In the genomic region with DNA sequence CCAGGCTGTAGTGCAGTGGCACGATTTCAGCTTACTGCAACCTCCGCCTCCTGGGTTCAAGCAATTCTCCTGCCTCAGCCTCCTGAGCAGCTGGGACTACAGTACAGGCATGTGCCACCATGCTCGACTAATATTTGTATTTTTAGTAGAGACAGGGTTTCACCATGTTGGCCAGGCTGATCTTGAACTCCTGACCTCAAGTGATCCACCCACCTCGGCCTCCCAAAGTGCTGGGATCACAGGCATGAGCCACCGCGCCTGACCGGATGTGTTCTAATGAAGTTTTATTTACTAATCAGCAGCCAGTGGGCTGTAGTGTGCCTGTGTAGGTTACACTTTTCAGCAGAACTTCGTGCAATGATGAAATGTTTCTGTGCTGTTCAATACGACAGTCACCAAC, we compare ENCODE assay signal across 8 cellular contexts. TPM values are rescaled to one million over a fixed set of nuclear protein-coding genes. Genes with fewer than 3 reads are reported as not detected.
DNase-seq lines count a peak whose midpoint lies in the region; ATAC-seq and TF ChIP-seq lines count a peak whose summit lies in the region.
"Not testable (repeated sequence)": the region's sequence is repeated elsewhere in the genome, so short reads cannot be mapped to it uniquely, and the experiment has no call there.

No MANE protein-coding gene starts in this region.

- ATAC-seq in PC-3, left lung, gastrocnemius medialis: not testable (repeated sequence)

- 0 out of 2 replicates have a peak overlapping the region, but pooled peaks have one; percentile 20 for H3K9ac ChIP-seq in PC-3 (ENCODE audit: low read length)

- H3K4me3 Mint-ChIP-seq in activated CD4-positive, alpha-beta memory T cell treated with anti-CD3 and anti-CD28 coated beads for 36 hours = peak overlapping the region; percentile 58

- H3K79me2 ChIP-seq in PC-3 (ENCODE audit: low read length) = peaks cover 18% of the 10 kb centered on the region; the same call in 1 of the 2 replicates

- not testable (repeated sequence) for H3K4me2 ChIP-seq in PC-3 (ENCODE audit: low read length)

- H3K4me1 Mint-ChIP-seq in activated CD4-positive, alpha-beta memory T cell treated with anti-CD3 and anti-CD28 coated beads for 36 hours (ENCODE audit: low read depth) = peaks cover 68% of the 10 kb centered on the region

- not testable (repeated sequence) for TF ChIP-seq CTCF in AG04450 (IDR thresholded peaks at IDR 0.05; ENCODE audit: low read depth, low read length); PC-3 (conservative IDR thresholded peaks at IDR 0.05; ENCODE audit: low read depth, low read length); brain microvascular endothelial cell (IDR thresholded peaks at IDR 0.05; ENCODE audit: low read depth, low read length, missing control alignments); fibroblast of mammary gland (conservative IDR thresholded peaks at IDR 0.05; ENCODE audit: control insufficient read depth, insufficient read depth, low read depth, low read length); left lung (IDR thresholded peaks at IDR 0.05); gastrocnemius medialis (IDR thresholded peaks at IDR 0.05 in 4 of 5, conservative IDR thresholded peaks at IDR 0.05 in 1 of 5); tibial artery (IDR thresholded peaks at IDR 0.05)

- H3K9me3 Mint-ChIP-seq in activated CD4-positive, alpha-beta memory T cell treated with anti-CD3 and anti-CD28 coated beads for 36 hours = not testable (repeated sequence)

- CTCF ChIA-PET in AG04450 (lab: Charles Lee) = interaction anchor here (1.3 kb wide), 1 partner anchor 25 kb away, joined by 3 read pairs; no protein-coding TSS in a partner anchor
- CTCF ChIA-PET in PC-3 (lab: Charles Lee) = interaction anchor here (0.7 kb wide), 1 partner anchor 67 kb away, joined by 3 read pairs; no protein-coding TSS in a partner anchor
- CTCF ChIA-PET in activated CD4-positive, alpha-beta memory T cell treated with anti-CD3 and anti-CD28 coated beads for 36 hours (lab: Charles Lee) = interaction anchor here (1.1 to 2.7 kb wide), 3 partner anchors 26 to 281 kb away, joined by 3 to 20 read pairs (median 4); no protein-coding TSS in a partner anchor

- H3K27ac ChIP-seq in AG04450 (ENCODE audit: low read depth, low read length) (peak overlapping the region; percentile 90), PC-3 (ENCODE audit: low read length) (peak overlapping the region; percentile 79), brain microvascular endothelial cell (peak overlapping the region; percentile 70), left lung (peak overlapping the region; percentile 53 to 81), gastrocnemius medialis (peak overlapping the region; percentile 76 to 86 (median 80)), tibial artery (peak overlapping the region; percentile 59 to 70)

- not testable (repeated sequence) for H3K9me3 ChIP-seq in AG04450 (ENCODE audit: control insufficient read depth, insufficient read depth, low read length); PC-3 (ENCODE audit: low read length); left lung; gastrocnemius medialis; tibial artery

- H3K4me1 ChIP-seq in PC-3 (ENCODE audit: insufficient read depth, low read length) = peaks cover 69% of the 10 kb centered on the region
- H3K4me1 ChIP-seq in left lung = peaks cover 15 to 20% of the 10 kb centered on the region in 2 donors
- H3K4me1 ChIP-seq in gastrocnemius medialis = peaks cover 42 to 69% of the 10 kb centered on the region in 2 donors
- peaks cover 0 to 94% (median 63%) of the 10 kb centered on the region in 4 donors for H3K4me1 ChIP-seq in tibial artery

- in situ Hi-C loops in brain microvascular endothelial cell (cut with HindIII; ENCODE audit: low pct_ligation_motif_present, low sequenced_read_pairs); gastrocnemius medialis (cut with MboI; ENCODE audit: low sequenced_read_pairs in 4 of 4): not testable (repeated sequence)

- not testable (repeated sequence) for TF ChIP-seq POLR2A in gastrocnemius medialis (IDR thresholded peaks at IDR 0.05)

- H3K27me3 Mint-ChIP-seq in activated CD4-positive, alpha-beta memory T cell treated with anti-CD3 and anti-CD28 coated beads for 36 hours = not testable (repeated sequence)

- peaks cover 12% of the 10 kb centered on the region for H3K36me3 Mint-ChIP-seq in activated CD4-positive, alpha-beta memory T cell treated with anti-CD3 and anti-CD28 coated beads for 36 hours

- BruUV-seq in PC-3 (replicated peaks; lab: Mats Ljungman, UMichigan) = not testable (repeated sequence)

- H3K27me3 ChIP-seq in AG04450 (ENCODE audit: control insufficient read depth, insufficient read depth, low read length); PC-3 (ENCODE audit: low read length); brain microvascular endothelial cell (replicated peaks); left lung; gastrocnemius medialis; tibial artery: not testable (repeated sequence)

- H3K4me3 ChIP-seq in AG04450 (ENCODE audit: low read depth, low read length); PC-3 (ENCODE audit: low read length); brain microvascular endothelial cell (ENCODE audit: low read depth, low read length); fibroblast of mammary gland (ENCODE audit: control insufficient read depth, low read depth, low read length); left lung; gastrocnemius medialis; tibial artery: not testable (repeated sequence)

- H3K36me3 ChIP-seq in PC-3 (ENCODE audit: low read depth, low read length); brain microvascular endothelial cell (replicated peaks); left lung; gastrocnemius medialis: not testable (repeated sequence)
- H3K36me3 ChIP-seq in tibial artery = peaks cover 0 to 13% (median 0%) of the 10 kb centered on the region in 3 donors

- POLR2A ChIA-PET in AG04450 (lab: Yijun Ruan, JAX) = interaction anchor here (2.1 kb wide), 1 partner anchor 26 kb away, joined by 15 read pairs; no protein-coding TSS in a partner anchor
- POLR2A ChIA-PET in PC-3 (lab: Charles Lee; ENCODE audit: unreplicated experiment) = interaction anchor here (0.5 to 0.6 kb wide), 2 partner anchors 50 to 135 kb away, joined by 3 to 5 read pairs; no protein-coding TSS in a partner anchor
- POLR2A ChIA-PET in activated CD4-positive, alpha-beta memory T cell treated with anti-CD3 and anti-CD28 coated beads for 36 hours (lab: Charles Lee) = interaction anchor here (0.9 to 2.3 kb wide), 4 partner anchors 23 to 61 kb away, joined by 4 to 31 read pairs (median 7); a partner anchor contains a TSS

- H2AFZ ChIP-seq in PC-3 (ENCODE audit: low read length) = not testable (repeated sequence)

- DNase-seq in AG04450 (ENCODE audit: low read depth, low spot score); PC-3; activated CD4-positive, alpha-beta memory T cell treated with anti-CD3 and anti-CD28 coated beads for 36 hours; brain microvascular endothelial cell; left lung; tibial artery: not testable (repeated sequence)
- DNase-seq in fibroblast of mammary gland (ENCODE audit: low read depth) = peak; percentile 42
- DNase-seq in gastrocnemius medialis = peak in 1 of 2 donors; percentile 23

- H3F3A ChIP-seq in PC-3 (ENCODE audit: low read length, unreplicated experiment) = peaks cover 11% of the 10 kb centered on the region

- H3K27ac Mint-ChIP-seq in activated CD4-positive, alpha-beta memory T cell treated with anti-CD3 and anti-CD28 coated beads for 36 hours = peak overlapping the region; percentile 16

- intact Hi-C loops in PC-3 (cut with micrococcal nuclease) = loop anchor here (2.0 kb wide), 1 partner anchor 57 kb away; no protein-coding TSS in a partner anchor
- intact Hi-C loops in activated CD4-positive, alpha-beta memory T cell treated with anti-CD3 and anti-CD28 coated beads for 36 hours (cut with micrococcal nuclease) = loop anchor here (1.0 to 2.0 kb wide), 2 partner anchors 27 to 35 kb away; a partner anchor contains a TSS
- intact Hi-C loops in left lung (cut with DNase I); gastrocnemius medialis (cut with DNase I; ENCODE audit: low total_unique reads); tibial artery (cut with DNase I; ENCODE audit: low total_unique reads): not testable (repeated sequence)

- not testable (repeated sequence) for H4K20me1 ChIP-seq in PC-3 (ENCODE audit: low read length)

- H3K9me2 ChIP-seq in PC-3 (replicated peaks; ENCODE audit: low read length) = not testable (repeated sequence)

RNA-seq across cellular contexts. Expression of a gene that starts 35.7 kb away (rescaled TPM):
- polyA plus RNA-seq in AG04450 (2011; rRNA removed) = 177 and 218 TPM in 2 replicates
- polyA minus RNA-seq in AG04450 (2011; rRNA and poly(A)+ RNA removed) = 211 and 251 TPM in 2 replicates
- total RNA-seq in PC-3 (2014; rRNA removed) (45.1 and 58.2 TPM in 2 replicates), left lung (10 to 100 TPM; 82.3 to 84.1 TPM), gastrocnemius medialis (10 to 100 TPM in 1 of 4 donors, 1 to 10 TPM in 3; 7.4 to 24.5 (median 8.8) TPM)
- 100 to 1,000 TPM; 115 to 117 TPM for total RNA-seq in activated CD4-positive, alpha-beta memory T cell treated with anti-CD3 and anti-CD28 coated beads for 36 hours
